In the genomic region with DNA sequence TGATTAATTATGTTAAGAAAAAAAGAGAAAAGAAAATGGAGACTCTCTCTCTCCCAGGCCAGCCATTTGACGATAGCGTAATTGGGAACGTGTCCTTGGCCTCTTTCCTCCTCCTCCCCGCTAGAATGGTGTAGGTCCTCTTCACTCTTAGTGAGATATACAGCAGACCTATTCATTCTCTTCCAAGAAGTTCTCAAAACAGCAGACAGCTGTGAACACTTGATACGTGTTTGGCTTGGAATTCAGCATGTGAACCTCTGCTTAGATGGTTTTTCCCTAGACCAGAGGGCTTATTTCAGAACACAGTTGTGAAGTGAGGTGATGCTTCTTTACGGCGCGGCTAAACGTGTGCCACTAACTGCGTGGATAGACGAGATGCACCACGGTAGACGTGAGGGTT, we compare ENCODE assay signal across 29 cellular contexts. TPM values are rescaled to one million over a fixed set of nuclear protein-coding genes. Genes with fewer than 3 reads are reported as not detected.
DNase-seq lines count a peak whose midpoint lies in the region; ATAC-seq and TF ChIP-seq lines count a peak whose summit lies in the region.
"Had no signal": no experiment of that assay in that cellular context is flagged by ENCODE, and none has a peak within 500 bp of the region (broad histone marks: within the 10 kb centered on the region; RNA-seq: fewer than 3 reads in every experiment).

No MANE protein-coding gene starts in this region.

- no peak for DNase-seq in activated CD4-positive, alpha-beta T cell treated with anti-CD3 and anti-CD28 coated beads, Interleukin-2, amount 10 ng/mL, durations not matched to agents 7 days and 5 days
- no peak for DNase-seq in activated CD4-positive, alpha-beta T cell treated with anti-CD3 and anti-CD28 coated beads, Interleukin-2, amount 50 U/mL, for 48 hours
- peak; percentile 55 for DNase-seq in fibroblast of the aortic adventitia (ENCODE audit: low read depth)
- no peak for DNase-seq in nephron progenitor cell
- peak; percentile 63 for DNase-seq in testis
- DNase-seq in middle frontal gyrus (ENCODE audit: extremely low spot score, low spot score) = no peak
- no peak for DNase-seq in GM23338 (ENCODE audit: low spot score)
- DNase-seq: activated CD8-positive, alpha-beta T cell treated with anti-CD3 and anti-CD28 coated beads, Interleukin-2, amount 10 ng/mL, durations not matched to agents 7 days and 5 days; activated gamma-delta T cell; activated T-cell treated with anti-CD3 and anti-CD28 coated beads for 4 hours; CD8-positive, alpha-beta T cell; cerebellar nuclear complex; GOT3; hippocampal formation; immature natural killer cell; Kasumi-1; natural killer cell; NCI-H1048; NCI-H1930; NCI-H345; NCI-H82; pancreas; SHP77 treated with DMSO at 0.1 percent for 48 hours; sigmoid colon; stomach; upper lobe of left lung had no signal

- H3K9me3 Mint-ChIP-seq in activated CD4-positive, alpha-beta T cell treated with anti-CD3 and anti-CD28 coated beads, Interleukin-2, amount 10 ng/mL, durations not matched to agents 7 days and 5 days = no peaks in the 10 kb centered on the region
- H3K9me3 Mint-ChIP-seq in nephron progenitor cell (peaks cover 4% of the 10 kb centered on the region), GM23338 (no peaks in the 10 kb centered on the region)
- no peaks in the 10 kb centered on the region for H3K9me3 Mint-ChIP-seq in activated T-helper 17 cell treated with anti-CD3 and anti-CD28 coated beads, Interleukin-2, amount 50 U/mL, for 72 hours
- H3K9me3 Mint-ChIP-seq: CD8-positive, alpha-beta T cell; immature natural killer cell; natural killer cell had no signal

- H3K4me1 Mint-ChIP-seq in activated CD4-positive, alpha-beta T cell treated with anti-CD3 and anti-CD28 coated beads, Interleukin-2, amount 10 ng/mL, durations not matched to agents 7 days and 5 days = peaks cover 23% of the 10 kb centered on the region
- H3K4me1 Mint-ChIP-seq in nephron progenitor cell = peaks cover 39% of the 10 kb centered on the region
- H3K4me1 Mint-ChIP-seq in activated T-helper 17 cell treated with anti-CD3 and anti-CD28 coated beads, Interleukin-2, amount 50 U/mL, for 72 hours = peaks cover 13% of the 10 kb centered on the region
- peaks cover 30% of the 10 kb centered on the region for H3K4me1 Mint-ChIP-seq in GM23338

- H3K4me2 ChIP-seq in GM23338 = no peak overlapping the region

- H3K36me3 Mint-ChIP-seq in activated CD4-positive, alpha-beta T cell treated with anti-CD3 and anti-CD28 coated beads, Interleukin-2, amount 10 ng/mL, durations not matched to agents 7 days and 5 days (ENCODE audit: low read depth) = peaks cover 9% of the 10 kb centered on the region
- H3K36me3 Mint-ChIP-seq in nephron progenitor cell (ENCODE audit: low read depth) (peaks cover 48% of the 10 kb centered on the region), GM23338 (ENCODE audit: low read depth) (no peaks in the 10 kb centered on the region)
- no peaks in the 10 kb centered on the region for H3K36me3 Mint-ChIP-seq in activated T-helper 17 cell treated with anti-CD3 and anti-CD28 coated beads, Interleukin-2, amount 50 U/mL, for 72 hours (ENCODE audit: low read depth)
- H3K36me3 Mint-ChIP-seq: natural killer cell had no signal

- no peak for TF ChIP-seq POLR2A in testis (IDR thresholded peaks at IDR 0.05)

- H3K36me3 ChIP-seq in testis (ENCODE audit: low read depth, missing control alignments) (no peaks in the 10 kb centered on the region), GM23338 (ENCODE audit: insufficient read depth) (no peaks in the 10 kb centered on the region)
- H3K36me3 ChIP-seq: pancreas, sigmoid colon, stomach, upper lobe of left lung had no signal

- peaks cover 18% of the 10 kb centered on the region for H3K4me1 ChIP-seq in testis
- H3K4me1 ChIP-seq in GM23338 (ENCODE audit: insufficient read depth) = peaks cover 15% of the 10 kb centered on the region
- H3K4me1 ChIP-seq: pancreas had no signal

- peaks cover 29% of the 10 kb centered on the region for H3K79me2 ChIP-seq in GM23338 (replicated peaks; ENCODE audit: insufficient read depth)

- H2AFZ ChIP-seq in GM23338 = no peak overlapping the region

- H3K27ac ChIP-seq in testis = peak overlapping the region; percentile 18 to 65
- no peak overlapping the region for H3K27ac ChIP-seq in GM23338 (ENCODE audit: low read depth)
- H3K27ac ChIP-seq: pancreas, upper lobe of left lung had no signal

- peaks cover 4% of the 10 kb centered on the region for H4K20me1 ChIP-seq in GM23338 (replicated peaks; ENCODE audit: insufficient read depth)

- TF ChIP-seq CTCF in fibroblast of the aortic adventitia (IDR thresholded peaks at IDR 0.05; ENCODE audit: insufficient read depth, low read length) = no peak
- no peak for TF ChIP-seq CTCF in nephron progenitor cell (IDR thresholded peaks at IDR 0.05)
- TF ChIP-seq CTCF in testis (IDR thresholded peaks at IDR 0.05) = no peak
- TF ChIP-seq CTCF in GM23338 (conservative IDR thresholded peaks at IDR 0.05; ENCODE audit: low read depth in 2 of 2) = no peak

- H3K27ac Mint-ChIP-seq in activated CD4-positive, alpha-beta T cell treated with anti-CD3 and anti-CD28 coated beads, Interleukin-2, amount 10 ng/mL, durations not matched to agents 7 days and 5 days = peak overlapping the region; percentile 13
- H3K27ac Mint-ChIP-seq in nephron progenitor cell (peak overlapping the region; percentile 32), GM23338 (no peak overlapping the region)
- no peak overlapping the region for H3K27ac Mint-ChIP-seq in activated T-helper 17 cell treated with anti-CD3 and anti-CD28 coated beads, Interleukin-2, amount 50 U/mL, for 72 hours
- H3K27ac Mint-ChIP-seq: activated CD8-positive, alpha-beta T cell treated with anti-CD3 and anti-CD28 coated beads, Interleukin-2, amount 10 ng/mL, durations not matched to agents 7 days and 5 days; CD8-positive, alpha-beta T cell; immature natural killer cell; natural killer cell had no signal

- no peaks in the 10 kb centered on the region for H3K9me3 ChIP-seq in testis
- H3K9me3 ChIP-seq: pancreas, sigmoid colon, stomach, upper lobe of left lung had no signal

- POLR2A ChIA-PET in activated CD4-positive, alpha-beta T cell treated with anti-CD3 and anti-CD28 coated beads, Interleukin-2, amount 10 ng/mL, durations not matched to agents 7 days and 5 days (lab: Charles Lee) = no interaction called here

- H3F3A ChIP-seq in GM23338 (replicated peaks; ENCODE audit: low read depth) = no peaks in the 10 kb centered on the region

- H3K27me3 ChIP-seq in testis = no peaks in the 10 kb centered on the region
- H3K27me3 ChIP-seq in GM23338 (ENCODE audit: insufficient read depth) = no peaks in the 10 kb centered on the region
- H3K27me3 ChIP-seq: pancreas, sigmoid colon, stomach, upper lobe of left lung had no signal

- intact Hi-C loops in testis (cut with DNase I; ENCODE audit: low total_unique reads) = no loop called here

- H3K4me3 Mint-ChIP-seq in activated CD4-positive, alpha-beta T cell treated with anti-CD3 and anti-CD28 coated beads, Interleukin-2, amount 10 ng/mL, durations not matched to agents 7 days and 5 days = no peak overlapping the region
- no peak overlapping the region for H3K4me3 Mint-ChIP-seq in nephron progenitor cell
- no peak overlapping the region for H3K4me3 Mint-ChIP-seq in activated T-helper 17 cell treated with anti-CD3 and anti-CD28 coated beads, Interleukin-2, amount 50 U/mL, for 72 hours
- no peak overlapping the region for H3K4me3 Mint-ChIP-seq in GM23338
- H3K4me3 Mint-ChIP-seq: activated CD8-positive, alpha-beta T cell treated with anti-CD3 and anti-CD28 coated beads, Interleukin-2, amount 10 ng/mL, durations not matched to agents 7 days and 5 days; CD8-positive, alpha-beta T cell; immature natural killer cell; natural killer cell had no signal

- H3K4me3 ChIP-seq in fibroblast of the aortic adventitia (ENCODE audit: low read depth, low read length) (no peak overlapping the region), testis (no peak overlapping the region), GM23338 (no peak overlapping the region)
- H3K4me3 ChIP-seq: pancreas, stomach, upper lobe of left lung had no signal

- WGBS in testis, 2 donors = 52 to 60% methylated on average over 13 of the region's 13 CpGs

- H3K9me2 ChIP-seq in GM23338 (ENCODE audit: insufficient read depth) = no peaks in the 10 kb centered on the region

- CTCF ChIA-PET in activated CD4-positive, alpha-beta T cell treated with anti-CD3 and anti-CD28 coated beads, Interleukin-2, amount 10 ng/mL, durations not matched to agents 7 days and 5 days (lab: Charles Lee) = interaction anchor here (1.2 kb wide), 1 partner anchor 14 kb away, joined by 3 read pairs; no protein-coding TSS in a partner anchor

- ATAC-seq in activated T-helper 17 cell treated with anti-CD3 and anti-CD28 coated beads, Interleukin-2, amount 50 U/mL, for 72 hours (replicated peaks) = no peak
- no peak for ATAC-seq in GM23338
- ATAC-seq: activated CD4-positive, CD25-positive, alpha-beta regulatory T cell treated with anti-CD3 and anti-CD28 coated beads, Interleukin-2, amount 50 U/mL, for 24 hours; activated CD8-positive, alpha-beta T cell treated with anti-CD3 and anti-CD28 coated beads, Interleukin-2, amount 10 ng/mL, durations not matched to agents 7 days and 5 days; CD8-positive, alpha-beta T cell; left lobe of liver; natural killer cell; pancreas had no signal

- H3K27me3 Mint-ChIP-seq in activated CD4-positive, alpha-beta T cell treated with anti-CD3 and anti-CD28 coated beads, Interleukin-2, amount 10 ng/mL, durations not matched to agents 7 days and 5 days = no peaks in the 10 kb centered on the region
- H3K27me3 Mint-ChIP-seq in nephron progenitor cell (ENCODE audit: low read depth, poor library complexity) (no peaks in the 10 kb centered on the region), GM23338 (ENCODE audit: insufficient read depth, low read depth, poor library complexity) (peaks cover 6% of the 10 kb centered on the region)
- no peaks in the 10 kb centered on the region for H3K27me3 Mint-ChIP-seq in activated T-helper 17 cell treated with anti-CD3 and anti-CD28 coated beads, Interleukin-2, amount 50 U/mL, for 72 hours

RNA-seq across cellular contexts. Expression of a gene that starts 32.6 kb away (rescaled TPM):
- total RNA-seq in activated CD4-positive, alpha-beta T cell treated with anti-CD3 and anti-CD28 coated beads, Interleukin-2, amount 10 ng/mL, durations not matched to agents 7 days and 5 days = 10 to 100 TPM; 35.0 to 36.3 TPM
- 131 and 354 TPM in 2 replicates for total RNA-seq in fibroblast of the aortic adventitia (ENCODE audit: low replicate concordance)
- total RNA-seq in testis = 100 to 1,000 TPM; 116 to 211 TPM
- 18.0 TPM for polyA plus RNA-seq in testis (ENCODE audit: insufficient read depth, low read depth, low replicate concordance)
- 10 to 100 TPM; 10.8 to 31.2 TPM for total RNA-seq in activated T-helper 17 cell treated with anti-CD3 and anti-CD28 coated beads, Interleukin-2, amount 50 U/mL, for 72 hours
- total RNA-seq in GM23338 (2014; rRNA removed; shearing (Covaris generic)) = 46.6 and 50.2 TPM in 2 replicates
- 29.6 and 31.2 TPM in 2 replicates for polyA plus RNA-seq in GM23338 (2016; fragmentation: Nextera tagmentation; extraction: Ambion mirVana)

Comparison
In these comparisons a context has a peak if more than half of its experiments do, and no peak if none do; other contexts are left out.
1. DNase-seq: peak in fibroblast of the aortic adventitia (single experiment) and testis (single experiment); none in activated CD4-positive, alpha-beta T cell treated with anti-CD3 and anti-CD28 coated beads, Interleukin-2, amount 10 ng/mL, durations not matched to agents 7 days and 5 days (single experiment), activated CD4-positive, alpha-beta T cell treated with anti-CD3 and anti-CD28 coated beads, Interleukin-2, amount 50 U/mL, for 48 hours (0 of 2), nephron progenitor cell (single experiment), middle frontal gyrus (single experiment) and GM23338 (single experiment).
2. H3K27ac Mint-ChIP-seq: peak in activated CD4-positive, alpha-beta T cell treated with anti-CD3 and anti-CD28 coated beads, Interleukin-2, amount 10 ng/mL, durations not matched to agents 7 days and 5 days (single experiment) and nephron progenitor cell (single experiment); none in activated T-helper 17 cell treated with anti-CD3 and anti-CD28 coated beads, Interleukin-2, amount 50 U/mL, for 72 hours (single experiment) and GM23338 (single experiment).